In the genomic region with DNA sequence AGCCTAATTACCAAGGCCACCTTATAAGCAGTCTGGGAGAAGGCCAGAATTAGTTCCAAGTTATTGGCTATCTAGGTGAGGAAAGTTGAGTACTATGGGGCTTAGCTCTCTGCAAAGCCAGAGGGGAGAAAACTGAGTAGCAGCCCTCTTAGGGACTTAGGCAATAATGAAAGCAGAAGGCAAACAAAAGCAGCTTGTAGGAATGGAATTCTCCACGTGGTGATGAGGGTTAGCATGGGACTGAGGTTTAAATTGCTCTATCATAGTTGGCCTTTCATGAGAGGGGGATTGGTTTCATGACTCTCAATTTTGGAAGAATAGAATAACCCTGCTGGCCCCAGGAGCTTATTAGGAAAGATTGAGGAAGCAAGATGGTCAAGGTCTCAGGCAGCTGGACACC, we compare ENCODE assay signal across 20 cellular contexts. TPM values are rescaled to one million over a fixed set of nuclear protein-coding genes. Genes with fewer than 3 reads are reported as not detected.
A peak's percentile ranks its signal among the peaks of the same experiment; 100 is the strongest.
DNase-seq lines count a peak whose midpoint lies in the region; ATAC-seq and TF ChIP-seq lines count a peak whose summit lies in the region.
"Had no signal": no experiment of that assay in that cellular context is flagged by ENCODE, and none has a peak within 500 bp of the region (broad histone marks: within the 10 kb centered on the region; RNA-seq: fewer than 3 reads in every experiment).

No MANE protein-coding gene starts in this region.

- H3K36me3 ChIP-seq in Loucy (ENCODE audit: insufficient read depth, low read length) (no peaks in the 10 kb centered on the region), H7 (replicated peaks; ENCODE audit: control insufficient read depth, insufficient read depth, low read length) (no peaks in the 10 kb centered on the region)
- H3K36me3 ChIP-seq: pancreas, transverse colon had no signal

- no peak overlapping the region for H3K9ac ChIP-seq in Loucy (ENCODE audit: low read depth, low read length, poor library complexity, severe bottlenecking)

- POLR2A ChIA-PET in WTC11 (lab: Charles Lee), result interaction anchor here (0.5 to 0.7 kb wide), 3 partner anchors 14 to 154 kb away, joined by 4 to 8 read pairs (median 5); no protein-coding TSS in a partner anchor

- H3K9me3 ChIP-seq in Loucy (ENCODE audit: insufficient read depth, low read depth, low read length), result no peaks in the 10 kb centered on the region
- H3K9me3 ChIP-seq: A549, pancreas, transverse colon had no signal

- ATAC-seq in WTC11 (peak; percentile 55), left ventricle myocardium superior (no peak)
- ATAC-seq: A549, K562, left lobe of liver, pancreas had no signal

- H3K36me3 Mint-ChIP-seq in WTC11 (no peaks in the 10 kb centered on the region), progenitor cell of endocrine pancreas (ENCODE audit: insufficient read depth) (no peaks in the 10 kb centered on the region)

- H3K27me3 ChIP-seq in Loucy (ENCODE audit: insufficient read depth, low read length, poor library complexity, severe bottlenecking) (no peaks in the 10 kb centered on the region), H7 (ENCODE audit: control insufficient read depth, insufficient read depth, low read length) (no peaks in the 10 kb centered on the region)
- H3K27me3 ChIP-seq: pancreas, transverse colon had no signal

- intact Hi-C loops in left ventricle myocardium superior (cut with micrococcal nuclease), result no loop called here

- H3K9me2 ChIP-seq in Loucy (replicated peaks; ENCODE audit: low read depth, low read length), result no peaks in the 10 kb centered on the region

- H2AFZ ChIP-seq in Loucy (ENCODE audit: low read length), result 0 out of 2 replicates have a peak overlapping the region, but pooled peaks have one; percentile 21
- H2AFZ ChIP-seq: PC-9 had no signal

- H3K4me2 ChIP-seq in Loucy (ENCODE audit: low read depth, low read length, poor library complexity, severe bottlenecking), result no peak overlapping the region
- H3K4me2 ChIP-seq: A549, PC-9 had no signal

- no peaks in the 10 kb centered on the region for H4K20me1 ChIP-seq in Loucy (ENCODE audit: insufficient read depth, low read length, poor library complexity, severe bottlenecking)

- peaks cover 27% of the 10 kb centered on the region for H3K27me3 Mint-ChIP-seq in WTC11 (ENCODE audit: low read depth)
- no peaks in the 10 kb centered on the region for H3K27me3 Mint-ChIP-seq in progenitor cell of endocrine pancreas

- H3K4me1 Mint-ChIP-seq in WTC11, result peaks cover 5% of the 10 kb centered on the region; the same call in 1 of the 2 replicates
- no peaks in the 10 kb centered on the region for H3K4me1 Mint-ChIP-seq in progenitor cell of endocrine pancreas (ENCODE audit: low read depth)

- H3K27ac Mint-ChIP-seq in WTC11, result no peak overlapping the region
- peak overlapping the region; percentile 6 for H3K27ac Mint-ChIP-seq in progenitor cell of endocrine pancreas

- peaks cover 57% of the 10 kb centered on the region for H3K4me1 ChIP-seq in Loucy (ENCODE audit: insufficient read depth, low read length, poor library complexity, severe bottlenecking)
- H3K4me1 ChIP-seq: A549, pancreas, transverse colon had no signal

- H3K4me3 ChIP-seq in Loucy (ENCODE audit: low read length, poor library complexity, severe bottlenecking), result no peak overlapping the region
- no peak overlapping the region for H3K4me3 ChIP-seq in H7 (ENCODE audit: insufficient read depth, low read depth, low read length)
- H3K4me3 ChIP-seq: A549, K562, pancreas, PC-9, skin epidermis, transverse colon had no signal

- peak; percentile 13 for DNase-seq in NOMO-1 treated with DMSO at 0.1 percent for 48 hours (lab: John Stamatoyannopoulos, UW; ENCODE audit: unreplicated experiment)
- no peak for DNase-seq in NOMO-1 treated with dmso at 0.1 percent for 144 hours (lab: John Stamatoyannopoulos, UW; ENCODE audit: unreplicated experiment)
- DNase-seq in WTC11 (ENCODE audit: low spot score), result no peak
- DNase-seq in progenitor cell of endocrine pancreas (ENCODE audit: low spot score, unreplicated experiment), result no peak
- no peak for DNase-seq in H7
- no peak for DNase-seq in left ventricle myocardium superior
- no peak for DNase-seq in NCI-H1436 (lab: John Stamatoyannopoulos, UW)
- DNase-seq: amygdala; CD8-positive, alpha-beta T cell; EL; NCI-H1694; pancreas; PC-9; transverse colon had no signal

- no peaks in the 10 kb centered on the region for H3F3A ChIP-seq in Loucy (ENCODE audit: low read depth)

- TF ChIP-seq CTCF in Loucy (conservative IDR thresholded peaks at IDR 0.05; ENCODE audit: low read length) (no peak), WTC11 (IDR thresholded peaks at IDR 0.05) (no peak), progenitor cell of endocrine pancreas (IDR thresholded peaks at IDR 0.05; ENCODE audit: unreplicated experiment) (no peak)

- no peak overlapping the region for H3K4me3 Mint-ChIP-seq in WTC11
- H3K4me3 Mint-ChIP-seq in progenitor cell of endocrine pancreas (ENCODE audit: low read depth), result no peak overlapping the region
- H3K4me3 Mint-ChIP-seq: CD8-positive, alpha-beta T cell had no signal

- CTCF ChIA-PET in WTC11 (lab: Charles Lee), result interaction anchor here (0.6 to 1.6 kb wide), 7 partner anchors 9 to 376 kb away, joined by 3 to 16 read pairs (median 5); no protein-coding TSS in a partner anchor

- H3K9me3 Mint-ChIP-seq in WTC11 (no peaks in the 10 kb centered on the region), progenitor cell of endocrine pancreas (ENCODE audit: low read depth) (no peaks in the 10 kb centered on the region)
- H3K9me3 Mint-ChIP-seq: activated T-helper 2 cell treated with anti-CD3 and anti-CD28 coated beads, Interferon-gamma antibody, Interleukin-2, Interleukin-4, amounts not matched to agents 10 μg/mL and 5 μg/mL and 100 μg/mL, durations not matched to agents 14 hours and 24 hours and 36 hours; CD8-positive, alpha-beta T cell had no signal

- no peaks in the 10 kb centered on the region; the same call in 1 of the 2 replicates for H3K79me2 ChIP-seq in Loucy (ENCODE audit: insufficient read depth, low read length)

TF ChIP-seq in WTC11, 78 proteins besides CTCF, POLR2A, EP300 and RAD21:
- no peak for TF ChIP-seq FOXP1 (CRISPR knock-in tag; IDR thresholded peaks at IDR 0.05; ENCODE audit: borderline replicate concordance)
- TF ChIP-seq ZNF121 (CRISPR knock-in tag; IDR thresholded peaks at IDR 0.05), result no peak
- no peak for TF ChIP-seq ELF4 (CRISPR knock-in tag; IDR thresholded peaks at IDR 0.05; ENCODE audit: low read depth)
- TF ChIP-seq ZBTB21 (CRISPR knock-in tag; IDR thresholded peaks at IDR 0.05; ENCODE audit: borderline replicate concordance), result no peak
- no peak for TF ChIP-seq GTF2I (CRISPR knock-in tag; conservative IDR thresholded peaks at IDR 0.05)
- no peak for TF ChIP-seq ZNF671 (CRISPR knock-in tag; IDR thresholded peaks at IDR 0.05)
- TF ChIP-seq, protein P1, sequence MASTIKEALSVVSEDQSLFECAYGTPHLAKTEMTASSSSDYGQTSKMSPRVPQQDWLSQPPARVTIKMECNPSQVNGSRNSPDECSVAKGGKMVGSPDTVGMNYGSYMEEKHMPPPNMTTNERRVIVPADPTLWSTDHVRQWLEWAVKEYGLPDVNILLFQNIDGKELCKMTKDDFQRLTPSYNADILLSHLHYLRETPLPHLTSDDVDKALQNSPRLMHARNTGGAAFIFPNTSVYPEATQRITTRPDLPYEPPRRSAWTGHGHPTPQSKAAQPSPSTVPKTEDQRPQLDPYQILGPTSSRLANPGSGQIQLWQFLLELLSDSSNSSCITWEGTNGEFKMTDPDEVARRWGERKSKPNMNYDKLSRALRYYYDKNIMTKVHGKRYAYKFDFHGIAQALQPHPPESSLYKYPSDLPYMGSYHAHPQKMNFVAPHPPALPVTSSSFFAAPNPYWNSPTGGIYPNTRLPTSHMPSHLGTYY (CRISPR knock-in tag; IDR thresholded peaks at IDR 0.05), result no peak

RNA-seq across cellular contexts. Expression of a gene that starts 7.0 kb away (rescaled TPM):
- 9.9 to 12.3 TPM (median 9.9 TPM) in 3 replicates for total RNA-seq in WTC11 (2021)
- total RNA-seq in progenitor cell of endocrine pancreas, result 36.0 and 36.2 TPM in 2 replicates
- total RNA-seq in H7 (2014; rRNA removed; shearing (Covaris generic)), result 11.8 and 12.2 TPM in 2 replicates
- total RNA-seq in left ventricle myocardium superior, result 13.6 TPM

RNA-seq across cellular contexts. Expression of a gene that starts 44.5 kb away (rescaled TPM):
- total RNA-seq in WTC11 (2021) (not detected in 3 replicates), progenitor cell of endocrine pancreas (0.47 and 0.53 TPM in 2 replicates), left ventricle myocardium superior (0.52 TPM)
- total RNA-seq in H7 (2014; rRNA removed; shearing (Covaris generic)), result not detected in 2 replicates
- total RNA-seq: K562 had no signal

RNA-seq across cellular contexts. Expression of a gene that starts 52.5 kb away (rescaled TPM):
- 14.1 to 25.4 TPM (median 18.0 TPM) in 3 replicates for total RNA-seq in WTC11 (2021)
- 8.0 and 11.4 TPM in 2 replicates for total RNA-seq in progenitor cell of endocrine pancreas
- 16.0 and 19.8 TPM in 2 replicates for total RNA-seq in H7 (2014; rRNA removed; shearing (Covaris generic))
- total RNA-seq in left ventricle myocardium superior, result 160 TPM
- total RNA-seq: PC-9 had no signal
